In genomic region chr5:95958308-95959014, GRCh38 we compare ENCODE assay signal across 9 cellular contexts. TPM values are rescaled to one million over a fixed set of nuclear protein-coding genes. Genes with fewer than 3 reads are reported as not detected.
DNase-seq lines count a peak whose midpoint lies in the region; ATAC-seq, FAIRE-seq and TF ChIP-seq lines count a peak whose summit lies in the region.
"Had no signal": no experiment of that assay in that cellular context is flagged by ENCODE, and none has a peak within 500 bp of the region (broad histone marks: within the 10 kb centered on the region; RNA-seq: fewer than 3 reads in every experiment).

No MANE protein-coding gene starts in this region.

- peaks cover 3% of the 10 kb centered on the region for H3K36me3 ChIP-seq in GM06990 (ENCODE audit: control insufficient read depth, insufficient read depth, low read length)
- no peaks in the 10 kb centered on the region for H3K36me3 ChIP-seq in endothelial cell of umbilical vein (ENCODE audit: control insufficient read depth in 2 of 2, extremely low read depth in 1 of 2, insufficient read depth in 2 of 2, low read length in 2 of 2)

- POLR2A ChIA-PET in endothelial cell of umbilical vein (lab: Charles Lee) = no interaction called here

- no peak overlapping the region for H3K4me2 ChIP-seq in endothelial cell of umbilical vein (ENCODE audit: insufficient read depth, low read length)

- TSS peak; percentile 3 for BruUV-seq in endothelial cell of umbilical vein (replicated peaks; lab: Mats Ljungman, UMichigan)

- no peaks in the 10 kb centered on the region for H3K9me1 ChIP-seq in endothelial cell of umbilical vein (replicated peaks; ENCODE audit: control insufficient read depth, extremely low read depth, insufficient read depth, low read length)

- no peak overlapping the region for H3K27ac ChIP-seq in endothelial cell of umbilical vein (ENCODE audit: insufficient read depth, low read depth, low read length)

- no peak for DNase-seq in GM06990 (ENCODE audit: extremely low read depth, insufficient read length)
- DNase-seq in NCI-H226 = peak; percentile 31
- DNase-seq in endothelial cell of umbilical vein (ENCODE audit: low read depth, low spot score) = no peak
- peak; percentile 43 for DNase-seq in renal cortical epithelial cell (ENCODE audit: low read depth)
- no peak for DNase-seq in amniotic stem cell (lab: John Stamatoyannopoulos, UW)
- DNase-seq in NK-92 (lab: John Stamatoyannopoulos, UW; ENCODE audit: unreplicated experiment) = no peak
- DNase-seq: Karpas-422 had no signal

- H4K20me1 ChIP-seq in endothelial cell of umbilical vein (replicated peaks; ENCODE audit: control insufficient read depth, extremely low read depth, insufficient read depth, low read length) = no peaks in the 10 kb centered on the region

- TF ChIP-seq CTCF in GM06990 (IDR thresholded peaks at IDR 0.05; ENCODE audit: insufficient read depth, low read length, poor library complexity, severe bottlenecking) = no peak
- no peak for TF ChIP-seq CTCF in endothelial cell of umbilical vein (IDR thresholded peaks at IDR 0.05; ENCODE audit: extremely low read depth in 1 of 2, insufficient read depth in 1 of 2, low read depth in 1 of 2, low read length in 2 of 2)

- CTCF ChIA-PET in endothelial cell of umbilical vein (lab: Charles Lee) = interaction anchor here (0.8 to 7.0 kb wide), 5 partner anchors 12 to 379 kb away, joined by 3 to 107 read pairs (median 5); no protein-coding TSS in a partner anchor

- TF ChIP-seq POLR2A in endothelial cell of umbilical vein (IDR thresholded peaks at IDR 0.05; ENCODE audit: low read depth, low read length) = no peak

- FAIRE-seq in endothelial cell of umbilical vein (lab: Jason Lieb, UNC) = no peak

- dilution Hi-C loops in endothelial cell of umbilical vein (cut with MboI; ENCODE audit: extremely low pct_ligation_motif_present, low sequenced_read_pairs) = loop anchor here (25.0 kb wide), 1 partner anchor 379 kb away; no protein-coding TSS in a partner anchor

- no peak overlapping the region for H2AFZ ChIP-seq in endothelial cell of umbilical vein (ENCODE audit: low read depth, low read length)

- H3K9ac ChIP-seq in endothelial cell of umbilical vein (replicated peaks; ENCODE audit: extremely low read depth, insufficient read depth, low read length) = no peak overlapping the region

- peaks cover 64% of the 10 kb centered on the region for H3K79me2 ChIP-seq in endothelial cell of umbilical vein (ENCODE audit: control insufficient read depth, insufficient read depth, low read length)

- ATAC-seq in HG03439 (IDR thresholded peaks at IDR 0.05; ENCODE audit: unreplicated experiment) (no peak), HG03521 (IDR thresholded peaks at IDR 0.05; ENCODE audit: unreplicated experiment) (no peak)

- H3K9me3 ChIP-seq in endothelial cell of umbilical vein (replicated peaks; ENCODE audit: control insufficient read depth, insufficient read depth, low read length) = no peaks in the 10 kb centered on the region

- H3K4me3 ChIP-seq in GM06990 (replicated peaks; ENCODE audit: low read depth, low read length) = peak overlapping the region; percentile 90
- no peak overlapping the region for H3K4me3 ChIP-seq in endothelial cell of umbilical vein (replicated peaks in 1 of 3; ENCODE audit: insufficient read depth in 1 of 3, low read depth in 1 of 3, low read length in 3 of 3)

- H3K4me1 ChIP-seq in endothelial cell of umbilical vein (ENCODE audit: control insufficient read depth, extremely low read depth, insufficient read depth, low read length) = peaks cover 17% of the 10 kb centered on the region

- intact Hi-C loops in endothelial cell of umbilical vein (cut with micrococcal nuclease) = no loop called here

- H3K27me3 ChIP-seq in GM06990 (replicated peaks; ENCODE audit: control insufficient read depth, insufficient read depth, low read length) = no peaks in the 10 kb centered on the region
- no peaks in the 10 kb centered on the region for H3K27me3 ChIP-seq in endothelial cell of umbilical vein (ENCODE audit: control insufficient read depth in 2 of 2, insufficient read depth in 2 of 2, low read length in 2 of 2)

TF ChIP-seq in endothelial cell of umbilical vein, 7 proteins besides CTCF, POLR2A, EP300 and RAD21:
- TF ChIP-seq GATA2 (IDR thresholded peaks at IDR 0.05; ENCODE audit: insufficient read depth, insufficient read length, low read depth, low read length) (no peak), JUN (IDR thresholded peaks at IDR 0.05; ENCODE audit: borderline replicate concordance, insufficient read depth, insufficient read length, low read depth) (no peak), MYC (IDR thresholded peaks at IDR 0.05; ENCODE audit: low read depth, low read length) (no peak), MAX (IDR thresholded peaks at IDR 0.05; ENCODE audit: insufficient read depth, insufficient read length) (no peak), FOS (IDR thresholded peaks at IDR 0.05; ENCODE audit: borderline replicate concordance, insufficient read depth, low read length) (no peak), EZH2 (IDR thresholded peaks at IDR 0.05; ENCODE audit: borderline replicate concordance, low read depth, low read length, severe bottlenecking) (no peak), POLR2AphosphoS5 (IDR thresholded peaks at IDR 0.05; ENCODE audit: insufficient read depth, low read depth, low read length) (no peak)

RNA-seq across cellular contexts. Expression of gene ELL2, which starts 3.2 kb away (rescaled TPM):
- total RNA-seq in endothelial cell of umbilical vein (26.0 and 39.8 TPM in 2 replicates), renal cortical epithelial cell (31.1 and 38.6 TPM in 2 replicates)
- 6.1 and 6.8 TPM in 2 replicates for polyA plus RNA-seq in endothelial cell of umbilical vein
- polyA plus RNA-seq in endothelial cell of umbilical vein (2011; cell fraction: cytosol; rRNA removed) = 7.3 and 7.9 TPM in 2 replicates
- polyA plus RNA-seq in endothelial cell of umbilical vein (2011; cell fraction: nucleus; rRNA removed) = 27.6 and 29.9 TPM in 2 replicates
- 22.1 and 32.9 TPM in 2 replicates for polyA plus RNA-seq in endothelial cell of umbilical vein (2012)
- polyA minus RNA-seq in endothelial cell of umbilical vein = 24.6 and 41.9 TPM in 2 replicates
- polyA minus RNA-seq in endothelial cell of umbilical vein (2011; cell fraction: cytosol; rRNA and poly(A)+ RNA removed) = 23.9 TPM
- polyA minus RNA-seq in endothelial cell of umbilical vein (2011; cell fraction: nucleus; rRNA and poly(A)+ RNA removed) = 144 and 209 TPM in 2 replicates

Comparison
In these comparisons a context has a peak if more than half of its experiments do, and no peak if none do; other contexts are left out.
1. DNase-seq: peak in NCI-H226 (single experiment) and renal cortical epithelial cell (single experiment); none in GM06990 (single experiment), endothelial cell of umbilical vein (single experiment), amniotic stem cell (single experiment) and NK-92 (single experiment).